Comparison of ENCODE assay signal across 19 cellular contexts in genomic region chr2:46717733-46718121, GRCh38. TPM values are rescaled to one million over a fixed set of nuclear protein-coding genes. Genes with fewer than 3 reads are reported as not detected.
DNase-seq lines count a peak whose midpoint lies in the region; ATAC-seq and TF ChIP-seq lines count a peak whose summit lies in the region.
"Had no signal": no experiment of that assay in that cellular context is flagged by ENCODE, and none has a peak within 500 bp of the region (broad histone marks: within the 10 kb centered on the region; RNA-seq: fewer than 3 reads in every experiment).

No MANE protein-coding gene starts in this region.

- H3K4me3 ChIP-seq in muscle layer of duodenum (ENCODE audit: low read depth in 1 of 2, low read length in 2 of 2) (no peak overlapping the region), urinary bladder (ENCODE audit: low read depth, low read length) (peak overlapping the region; percentile 25)
- H3K4me3 ChIP-seq: right atrium auricular region, thyroid gland had no signal

- H3K9me3 Mint-ChIP-seq in activated naive CD8-positive, alpha-beta T cell (ENCODE audit: low read depth): peaks cover 13% of the 10 kb centered on the region
- peaks cover 30% of the 10 kb centered on the region for H3K9me3 Mint-ChIP-seq in activated naive CD8-positive, alpha-beta T cell treated with anti-CD3 and anti-CD28 coated beads, Interleukin-2, amount 50 U/mL, for 24 hours
- H3K9me3 Mint-ChIP-seq in activated B cell treated with CpG ODN at 0.5 μM for 24 hours: peaks cover 25% of the 10 kb centered on the region

- H3K36me3 ChIP-seq in muscle layer of duodenum (ENCODE audit: control insufficient read depth in 1 of 2, insufficient read depth in 2 of 2, low read length in 2 of 2) (peaks cover 0 to 9% of the 10 kb centered on the region in 2 donors), urinary bladder (ENCODE audit: insufficient read depth) (no peaks in the 10 kb centered on the region)
- H3K36me3 ChIP-seq: right atrium auricular region, thyroid gland had no signal

- H3K27ac ChIP-seq in muscle layer of duodenum (ENCODE audit: low read length) (peak overlapping the region; percentile 41), urinary bladder (ENCODE audit: low read depth) (peak overlapping the region; percentile 38)
- H3K27ac ChIP-seq: right atrium auricular region had no signal

- no peak overlapping the region for H3K4me3 Mint-ChIP-seq in activated naive CD8-positive, alpha-beta T cell
- no peak overlapping the region for H3K4me3 Mint-ChIP-seq in activated naive CD8-positive, alpha-beta T cell treated with anti-CD3 and anti-CD28 coated beads, Interleukin-2, amount 50 U/mL, for 24 hours
- H3K4me3 Mint-ChIP-seq in activated B cell treated with CpG ODN at 0.5 μM for 24 hours: no peak overlapping the region
- H3K4me3 Mint-ChIP-seq: T-cell had no signal

- no peaks in the 10 kb centered on the region for H3K9me3 ChIP-seq in muscle layer of duodenum (ENCODE audit: control insufficient read depth in 1 of 2, low read length in 2 of 2)
- H3K9me3 ChIP-seq: thyroid gland had no signal

- WGBS in urinary bladder: 54% methylated on average over 3 of the region's 3 CpGs

- CTCF ChIA-PET in activated B cell treated with CpG ODN at 0.5 μM for 24 hours (lab: Charles Lee): no interaction called here

- TF ChIP-seq CTCF in activated B cell treated with CpG ODN at 0.5 μM for 24 hours (IDR thresholded peaks at IDR 0.05): no peak

- H3K27me3 ChIP-seq in muscle layer of duodenum (ENCODE audit: low read depth, low read length): no peaks in the 10 kb centered on the region
- H3K27me3 ChIP-seq: right atrium auricular region, thyroid gland had no signal

- H3K27me3 Mint-ChIP-seq in activated naive CD8-positive, alpha-beta T cell: no peaks in the 10 kb centered on the region
- H3K27me3 Mint-ChIP-seq in activated naive CD8-positive, alpha-beta T cell treated with anti-CD3 and anti-CD28 coated beads, Interleukin-2, amount 50 U/mL, for 24 hours: no peaks in the 10 kb centered on the region
- H3K27me3 Mint-ChIP-seq in activated B cell treated with CpG ODN at 0.5 μM for 24 hours: no peaks in the 10 kb centered on the region
- H3K27me3 Mint-ChIP-seq: T-cell had no signal

- peaks cover 62% of the 10 kb centered on the region for H3K4me1 Mint-ChIP-seq in activated naive CD8-positive, alpha-beta T cell (ENCODE audit: low read depth)
- H3K4me1 Mint-ChIP-seq in activated naive CD8-positive, alpha-beta T cell treated with anti-CD3 and anti-CD28 coated beads, Interleukin-2, amount 50 U/mL, for 24 hours: peaks cover 46% of the 10 kb centered on the region
- peaks cover 60% of the 10 kb centered on the region for H3K4me1 Mint-ChIP-seq in activated B cell treated with CpG ODN at 0.5 μM for 24 hours

- POLR2A ChIA-PET in activated B cell treated with CpG ODN at 0.5 μM for 24 hours (lab: Charles Lee): interaction anchor here (0.6 to 0.7 kb wide), 2 partner anchors 16 to 45 kb away, joined by 3 to 10 read pairs; no protein-coding TSS in a partner anchor

- H3K27ac Mint-ChIP-seq in activated naive CD8-positive, alpha-beta T cell: peak overlapping the region; percentile 23
- no peak overlapping the region for H3K27ac Mint-ChIP-seq in activated naive CD8-positive, alpha-beta T cell treated with anti-CD3 and anti-CD28 coated beads, Interleukin-2, amount 50 U/mL, for 24 hours
- H3K27ac Mint-ChIP-seq in activated B cell treated with CpG ODN at 0.5 μM for 24 hours: peak overlapping the region; percentile 0
- H3K27ac Mint-ChIP-seq: T-cell had no signal

- no peak for DNase-seq in activated naive CD8-positive, alpha-beta T cell treated with anti-CD3 and anti-CD28 coated beads, Interleukin-2, amount 50 U/mL, for 24 hours
- DNase-seq in activated B cell treated with CpG ODN at 0.5 μM for 24 hours (no peak), Right ventricle myocardium superior (no peak), AG08395 (ENCODE audit: low spot score) (no peak), DMS153 (lab: John Stamatoyannopoulos, UW) (no peak)
- DNase-seq: 8988T; activated CD4-positive, alpha-beta T cell treated with anti-CD3 and anti-CD28 coated beads, Interleukin-2, amount 50 U/mL, for 1 hour; activated gamma-delta T cell; cerebellar nuclear complex; DND-41; GOT3; Karpas-422; NCI-H2171; T-cell; thyroid gland had no signal

- H3K4me1 ChIP-seq in muscle layer of duodenum (ENCODE audit: control insufficient read depth in 1 of 2, insufficient read depth in 2 of 2, low read length in 2 of 2) (peaks cover 8 to 27% of the 10 kb centered on the region in 2 donors), urinary bladder (ENCODE audit: insufficient read depth) (no peaks in the 10 kb centered on the region)

- H3K36me3 Mint-ChIP-seq in activated naive CD8-positive, alpha-beta T cell: peaks cover 25% of the 10 kb centered on the region
- peaks cover 27% of the 10 kb centered on the region for H3K36me3 Mint-ChIP-seq in activated naive CD8-positive, alpha-beta T cell treated with anti-CD3 and anti-CD28 coated beads, Interleukin-2, amount 50 U/mL, for 24 hours (ENCODE audit: low read depth)
- peaks cover 32% of the 10 kb centered on the region for H3K36me3 Mint-ChIP-seq in activated B cell treated with CpG ODN at 0.5 μM for 24 hours (ENCODE audit: low read depth)

- intact Hi-C loops in activated B cell treated with CpG ODN at 0.5 μM for 24 hours (cut with micrococcal nuclease): no loop called here
- intact Hi-C loops in Right ventricle myocardium superior (cut with DNase I): no loop called here

- ATAC-seq in activated naive CD8-positive, alpha-beta T cell treated with anti-CD3 and anti-CD28 coated beads, Interleukin-2, amount 50 U/mL, for 24 hours: no peak
- ATAC-seq in activated B cell treated with CpG ODN at 0.5 μM for 24 hours (ENCODE audit: low read depth): no peak
- ATAC-seq in Right ventricle myocardium superior (ENCODE audit: poor library complexity): no peak
- ATAC-seq: T-cell had no signal

RNA-seq across cellular contexts. Expression of gene SOCS5, which starts 18.6 kb away (rescaled TPM):
- total RNA-seq in activated B cell treated with CpG ODN at 0.5 μM for 24 hours (13.0 and 15.6 TPM in 2 replicates), urinary bladder (72.0 TPM), Right ventricle myocardium superior (16.5 TPM)
- 17.0 TPM for polyA plus RNA-seq in urinary bladder
